ENCODE assay signal across 8 cellular contexts in genomic region chr1:183842817-183843187, GRCh38. TPM values are rescaled to one million over a fixed set of nuclear protein-coding genes. Genes with fewer than 3 reads are reported as not detected.
A peak's percentile ranks its signal among the peaks of the same experiment; 100 is the strongest.
DNase-seq lines count a peak whose midpoint lies in the region; ATAC-seq and TF ChIP-seq lines count a peak whose summit lies in the region.

No MANE protein-coding gene starts in this region.

- peak overlapping the region; percentile 71 to 94 (median 78) for H3K4me2 ChIP-seq in BLaER1 treated with 17β-estradiol and CSF1 and Interleukin-3, amounts not matched to agents 10 nM and 100 nM

- no peak for TF ChIP-seq EP300 in gastroesophageal sphincter (IDR thresholded peaks at IDR 0.05)

- peaks cover 0 to 100% (median 0%) of the 10 kb centered on the region in 11 experiments; a peak in 7 of 22 replicates for H4K20me1 ChIP-seq in BLaER1 treated with 17β-estradiol and CSF1 and Interleukin-3, amounts not matched to agents 10 nM and 100 nM

- peaks cover 32 to 89% (median 46%) of the 10 kb centered on the region in 11 experiments for H3K36me3 ChIP-seq in BLaER1 treated with 17β-estradiol and CSF1 and Interleukin-3, amounts not matched to agents 10 nM and 100 nM
- peaks cover 0 to 8% of the 10 kb centered on the region in 2 donors for H3K36me3 ChIP-seq in gastroesophageal sphincter

- peak overlapping the region; percentile 39 to 74 (median 66) for H3K9ac ChIP-seq in BLaER1 treated with 17β-estradiol and CSF1 and Interleukin-3, amounts not matched to agents 10 nM and 100 nM

- TF ChIP-seq CTCF in gastroesophageal sphincter (IDR thresholded peaks at IDR 0.05) (no peak), GM13976 (IDR thresholded peaks at IDR 0.05; ENCODE audit: borderline replicate concordance, control extremely low read depth, extremely low read depth, insufficient read depth, missing control alignments) (no peak)

- peaks cover 0 to 25% (median 11%) of the 10 kb centered on the region in 11 experiments; a peak in 12 of 22 replicates for H3K9me3 ChIP-seq in BLaER1 treated with 17β-estradiol and CSF1 and Interleukin-3, amounts not matched to agents 10 nM and 100 nM (replicated peaks in 1 of 11)
- H3K9me3 ChIP-seq in gastroesophageal sphincter = no peaks in the 10 kb centered on the region

- WGBS in gastroesophageal sphincter (ENCODE audit: low coverage in 1 of 2), 2 donors = 37% methylated on average over 1 of the region's 1 CpG

- peak overlapping the region; percentile 50 to 82 (median 74); a peak in 21 of 22 replicates for H3K27ac ChIP-seq in BLaER1 treated with 17β-estradiol and CSF1 and Interleukin-3, amounts not matched to agents 10 nM and 100 nM
- H3K27ac ChIP-seq in gastroesophageal sphincter = peak overlapping the region; percentile 65 to 75 (median 70)

- ATAC-seq in GM19468 (IDR thresholded peaks at IDR 0.05; ENCODE audit: extremely low read depth, unreplicated experiment) (peak; percentile 14), HG03520 (IDR thresholded peaks at IDR 0.05; ENCODE audit: unreplicated experiment) (peak; percentile 25), gastroesophageal sphincter (no peak), left lobe of liver (no peak)

- peaks cover 48 to 100% (median 60%) of the 10 kb centered on the region in 10 experiments for H3K4me1 ChIP-seq in BLaER1 treated with 17β-estradiol and CSF1 and Interleukin-3, amounts not matched to agents 10 nM and 100 nM
- peaks cover 0 to 47% (median 12%) of the 10 kb centered on the region in 3 donors for H3K4me1 ChIP-seq in gastroesophageal sphincter

- H3K27me3 ChIP-seq in BLaER1 treated with 17β-estradiol and CSF1 and Interleukin-3, amounts not matched to agents 10 nM and 100 nM = no peaks in the 10 kb centered on the region
- H3K27me3 ChIP-seq in gastroesophageal sphincter = no peaks in the 10 kb centered on the region

- no peak for DNase-seq in central memory CD4-positive, alpha-beta T cell
- no peak for DNase-seq in ACHN
- no peak for DNase-seq in GM13976 (ENCODE audit: low spot score)
- no peak for DNase-seq in left lobe of liver (ENCODE audit: low spot score)

- in situ Hi-C loops in ACHN (cut with HindIII; ENCODE audit: low pct_ligation_motif_present, low pct_unique_long_range_greater_than_20kb, low sequenced_read_pairs) = no loop called here
- in situ Hi-C loops in GM13976 (cut with MboI; ENCODE audit: low sequenced_read_pairs, unreplicated experiment) = loop anchor here (10.0 kb wide), 1 partner anchor 62 kb away; no protein-coding TSS in a partner anchor

- peak overlapping the region; percentile 14 to 50 (median 32); a peak in 13 of 20 replicates for H3K4me3 ChIP-seq in BLaER1 treated with 17β-estradiol and CSF1 and Interleukin-3, amounts not matched to agents 10 nM and 100 nM
- H3K4me3 ChIP-seq in gastroesophageal sphincter = peak overlapping the region; percentile 28 to 36

- no peak for TF ChIP-seq POLR2A in gastroesophageal sphincter (IDR thresholded peaks at IDR 0.05)

RNA-seq across cellular contexts. Expression of gene RGL1, which starts 37.9 kb away (rescaled TPM):
- total RNA-seq in gastroesophageal sphincter (10 to 100 TPM; 31.3 to 57.8 (median 38.9) TPM), left lobe of liver (5.9 TPM)

Comparison
In these comparisons a context has a peak if more than half of its experiments do, and no peak if none do; other contexts are left out.
1. ATAC-seq: peak in GM19468 (single experiment) and HG03520 (single experiment); none in gastroesophageal sphincter (single experiment) and left lobe of liver (single experiment).